ENCODE assay signal across 25 cellular contexts in genomic region chr1:61711969-61712368, GRCh38.
"Had no signal": no experiment of that assay in that cellular context is flagged by ENCODE, and none has a peak within 500 bp of the region (broad histone marks: within the 10 kb centered on the region; RNA-seq: fewer than 3 reads in every experiment).

No MANE protein-coding gene starts in this region.

- ATAC-seq: heart right ventricle; left cardiac atrium; naive thymus-derived CD8-positive, alpha-beta T cell; sciatic nerve; stimulated activated memory B cell treated with anti-CD40 and anti-IgM and Interleukin-4, amounts not matched to agents 10 μg/mL and 1 μg/mL and 100 μg/mL, for 72 hours; stimulated activated naive CD8-positive, alpha-beta T cell treated with anti-CD3 and anti-CD28 coated beads, Interleukin-15, Interleukin-2, amounts not matched to agents 100 U/mL and 50 U/mL, for 24 hours had no signal

- DNase-seq: colonic mucosa; dermis blood vessel endothelial cell; effector memory CD4-positive, alpha-beta T cell; erythroblast; esophagus squamous epithelium; foreskin melanocyte; glutamatergic neuron; heart right ventricle; hippocampal formation; left cardiac atrium; left lung; mesendoderm; naive thymus-derived CD8-positive, alpha-beta T cell; occipital lobe; ovary; posterior cingulate gyrus; stimulated activated CD4-positive, alpha-beta T cell treated with anti-CD3 and anti-CD28 coated beads, Interleukin-2, amount 100 ng/mL, for 24 hours; stimulated activated CD4-positive, alpha-beta T cell treated with anti-CD3 and anti-CD28 coated beads, Interleukin-4, amount 100 ng/mL, for 24 hours; stimulated activated naive CD8-positive, alpha-beta T cell treated with anti-CD3 and anti-CD28 coated beads, Interleukin-15, Interleukin-2, amounts not matched to agents 100 U/mL and 50 U/mL, for 24 hours; substantia nigra; testis; tibial artery had no signal

- H3K27ac ChIP-seq: colonic mucosa, esophagus squamous epithelium, heart right ventricle, left lung, ovary, testis, tibial artery had no signal

- H3K4me3 Mint-ChIP-seq: naive thymus-derived CD8-positive, alpha-beta T cell; stimulated activated memory B cell treated with anti-CD40 and anti-IgM and Interleukin-4, amounts not matched to agents 10 μg/mL and 1 μg/mL and 100 μg/mL, for 72 hours; type B pancreatic cell had no signal

- H3K27ac Mint-ChIP-seq: naive thymus-derived CD8-positive, alpha-beta T cell; stimulated activated memory B cell treated with anti-CD40 and anti-IgM and Interleukin-4, amounts not matched to agents 10 μg/mL and 1 μg/mL and 100 μg/mL, for 72 hours; type B pancreatic cell had no signal

- H3K9me3 Mint-ChIP-seq: naive thymus-derived CD8-positive, alpha-beta T cell; stimulated activated memory B cell treated with anti-CD40 and anti-IgM and Interleukin-4, amounts not matched to agents 10 μg/mL and 1 μg/mL and 100 μg/mL, for 72 hours; type B pancreatic cell had no signal

- H3K27me3 Mint-ChIP-seq: naive thymus-derived CD8-positive, alpha-beta T cell; stimulated activated memory B cell treated with anti-CD40 and anti-IgM and Interleukin-4, amounts not matched to agents 10 μg/mL and 1 μg/mL and 100 μg/mL, for 72 hours; type B pancreatic cell had no signal

- H3K4me1 Mint-ChIP-seq: stimulated activated memory B cell treated with anti-CD40 and anti-IgM and Interleukin-4, amounts not matched to agents 10 μg/mL and 1 μg/mL and 100 μg/mL, for 72 hours had no signal
